ENCODE assay signal across 1 cellular context in genomic region chr6:170612256-170612804, GRCh38.
TF ChIP-seq lines count a peak whose summit lies in the region.
"Not testable (repeated sequence)": the region's sequence is repeated elsewhere in the genome, so short reads cannot be mapped to it uniquely, and the experiment has no call there.

No MANE protein-coding gene starts in this region.

TF ChIP-seq in K562, 482 proteins besides CTCF, POLR2A, EP300 and RAD21 (continues in another document):
- peak; percentile 70 for TF ChIP-seq POLR2H (tag; IDR thresholded peaks at IDR 0.05; ENCODE audit: low read depth)
- peak in 1 of 2 experiments; percentile 38; a peak in 1 of 4 replicates for TF ChIP-seq TRIM24 (IDR thresholded peaks at IDR 0.05)
- not testable (repeated sequence) for TF ChIP-seq ATF1, CEBPG (CRISPR knock-in tag; IDR thresholded peaks at IDR 0.05)
- peak; percentile 76 for TF ChIP-seq ATF1 (tag; IDR thresholded peaks at IDR 0.05)
- TF ChIP-seq L3MBTL2 (IDR thresholded peaks at IDR 0.05) = peak; percentile 91
- 0 out of 2 replicates have a peak, but pooled peaks have one; percentile 17 for TF ChIP-seq HINFP (tag; conservative IDR thresholded peaks at IDR 0.05; ENCODE audit: low read depth)
- TF ChIP-seq NFRKB (IDR thresholded peaks at IDR 0.05; ENCODE audit: low read depth) = peak; percentile 74; the same call in 1 of the 2 replicates
- TF ChIP-seq ARID1B (IDR thresholded peaks at IDR 0.05) = peak; percentile 46
- peak in 1 of 2 experiments; percentile 83; a peak in 3 of 4 replicates for TF ChIP-seq MNT (conservative IDR thresholded peaks at IDR 0.05)
- TF ChIP-seq SUPT5H (IDR thresholded peaks at IDR 0.05) = peak; percentile 81
- TF ChIP-seq, protein P1, sequence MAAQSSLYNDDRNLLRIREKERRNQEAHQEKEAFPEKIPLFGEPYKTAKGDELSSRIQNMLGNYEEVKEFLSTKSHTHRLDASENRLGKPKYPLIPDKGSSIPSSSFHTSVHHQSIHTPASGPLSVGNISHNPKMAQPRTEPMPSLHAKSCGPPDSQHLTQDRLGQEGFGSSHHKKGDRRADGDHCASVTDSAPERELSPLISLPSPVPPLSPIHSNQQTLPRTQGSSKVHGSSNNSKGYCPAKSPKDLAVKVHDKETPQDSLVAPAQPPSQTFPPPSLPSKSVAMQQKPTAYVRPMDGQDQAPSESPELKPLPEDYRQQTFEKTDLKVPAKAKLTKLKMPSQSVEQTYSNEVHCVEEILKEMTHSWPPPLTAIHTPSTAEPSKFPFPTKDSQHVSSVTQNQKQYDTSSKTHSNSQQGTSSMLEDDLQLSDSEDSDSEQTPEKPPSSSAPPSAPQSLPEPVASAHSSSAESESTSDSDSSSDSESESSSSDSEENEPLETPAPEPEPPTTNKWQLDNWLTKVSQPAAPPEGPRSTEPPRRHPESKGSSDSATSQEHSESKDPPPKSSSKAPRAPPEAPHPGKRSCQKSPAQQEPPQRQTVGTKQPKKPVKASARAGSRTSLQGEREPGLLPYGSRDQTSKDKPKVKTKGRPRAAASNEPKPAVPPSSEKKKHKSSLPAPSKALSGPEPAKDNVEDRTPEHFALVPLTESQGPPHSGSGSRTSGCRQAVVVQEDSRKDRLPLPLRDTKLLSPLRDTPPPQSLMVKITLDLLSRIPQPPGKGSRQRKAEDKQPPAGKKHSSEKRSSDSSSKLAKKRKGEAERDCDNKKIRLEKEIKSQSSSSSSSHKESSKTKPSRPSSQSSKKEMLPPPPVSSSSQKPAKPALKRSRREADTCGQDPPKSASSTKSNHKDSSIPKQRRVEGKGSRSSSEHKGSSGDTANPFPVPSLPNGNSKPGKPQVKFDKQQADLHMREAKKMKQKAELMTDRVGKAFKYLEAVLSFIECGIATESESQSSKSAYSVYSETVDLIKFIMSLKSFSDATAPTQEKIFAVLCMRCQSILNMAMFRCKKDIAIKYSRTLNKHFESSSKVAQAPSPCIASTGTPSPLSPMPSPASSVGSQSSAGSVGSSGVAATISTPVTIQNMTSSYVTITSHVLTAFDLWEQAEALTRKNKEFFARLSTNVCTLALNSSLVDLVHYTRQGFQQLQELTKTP (IDR thresholded peaks at IDR 0.05; ENCODE audit: low read depth in 1 of 2, partially characterized antibody in 2 of 2) = peak in 1 of 2 experiments; percentile 66
- TF ChIP-seq BCOR (IDR thresholded peaks at IDR 0.05) = 0 out of 2 replicates have a peak, but pooled peaks have one; percentile 37
- peak; percentile 76; the same call in 1 of the 2 replicates for TF ChIP-seq SMAD4 (CRISPR knock-in tag; conservative IDR thresholded peaks at IDR 0.05)
- TF ChIP-seq ZNF592 (IDR thresholded peaks at IDR 0.05) = peak; percentile 73; the same call in 1 of the 2 replicates
- peak; percentile 64; the same call in 1 of the 2 replicates for TF ChIP-seq MTA1 (IDR thresholded peaks at IDR 0.05; ENCODE audit: borderline replicate concordance)
- TF ChIP-seq SMARCE1 (IDR thresholded peaks at IDR 0.05) = peak; percentile 41; the same call in 1 of the 2 replicates
- TF ChIP-seq SMARCC2 (IDR thresholded peaks at IDR 0.05; ENCODE audit: low read depth) = peak; percentile 36; the same call in 1 of the 2 replicates
- TF ChIP-seq TAF7 (tag; IDR thresholded peaks at IDR 0.05) = peak; percentile 26; the same call in 1 of the 2 replicates
- TF ChIP-seq ZBTB2 (IDR thresholded peaks at IDR 0.05) = peak; percentile 71; the same call in 1 of the 2 replicates
- peak in 1 of 2 experiments; percentile 45; a peak in 2 of 4 replicates for TF ChIP-seq CEBPG (tag; conservative IDR thresholded peaks at IDR 0.05 in 1 of 2, IDR thresholded peaks at IDR 0.05 in 1 of 2)
- TF ChIP-seq, protein P2, sequence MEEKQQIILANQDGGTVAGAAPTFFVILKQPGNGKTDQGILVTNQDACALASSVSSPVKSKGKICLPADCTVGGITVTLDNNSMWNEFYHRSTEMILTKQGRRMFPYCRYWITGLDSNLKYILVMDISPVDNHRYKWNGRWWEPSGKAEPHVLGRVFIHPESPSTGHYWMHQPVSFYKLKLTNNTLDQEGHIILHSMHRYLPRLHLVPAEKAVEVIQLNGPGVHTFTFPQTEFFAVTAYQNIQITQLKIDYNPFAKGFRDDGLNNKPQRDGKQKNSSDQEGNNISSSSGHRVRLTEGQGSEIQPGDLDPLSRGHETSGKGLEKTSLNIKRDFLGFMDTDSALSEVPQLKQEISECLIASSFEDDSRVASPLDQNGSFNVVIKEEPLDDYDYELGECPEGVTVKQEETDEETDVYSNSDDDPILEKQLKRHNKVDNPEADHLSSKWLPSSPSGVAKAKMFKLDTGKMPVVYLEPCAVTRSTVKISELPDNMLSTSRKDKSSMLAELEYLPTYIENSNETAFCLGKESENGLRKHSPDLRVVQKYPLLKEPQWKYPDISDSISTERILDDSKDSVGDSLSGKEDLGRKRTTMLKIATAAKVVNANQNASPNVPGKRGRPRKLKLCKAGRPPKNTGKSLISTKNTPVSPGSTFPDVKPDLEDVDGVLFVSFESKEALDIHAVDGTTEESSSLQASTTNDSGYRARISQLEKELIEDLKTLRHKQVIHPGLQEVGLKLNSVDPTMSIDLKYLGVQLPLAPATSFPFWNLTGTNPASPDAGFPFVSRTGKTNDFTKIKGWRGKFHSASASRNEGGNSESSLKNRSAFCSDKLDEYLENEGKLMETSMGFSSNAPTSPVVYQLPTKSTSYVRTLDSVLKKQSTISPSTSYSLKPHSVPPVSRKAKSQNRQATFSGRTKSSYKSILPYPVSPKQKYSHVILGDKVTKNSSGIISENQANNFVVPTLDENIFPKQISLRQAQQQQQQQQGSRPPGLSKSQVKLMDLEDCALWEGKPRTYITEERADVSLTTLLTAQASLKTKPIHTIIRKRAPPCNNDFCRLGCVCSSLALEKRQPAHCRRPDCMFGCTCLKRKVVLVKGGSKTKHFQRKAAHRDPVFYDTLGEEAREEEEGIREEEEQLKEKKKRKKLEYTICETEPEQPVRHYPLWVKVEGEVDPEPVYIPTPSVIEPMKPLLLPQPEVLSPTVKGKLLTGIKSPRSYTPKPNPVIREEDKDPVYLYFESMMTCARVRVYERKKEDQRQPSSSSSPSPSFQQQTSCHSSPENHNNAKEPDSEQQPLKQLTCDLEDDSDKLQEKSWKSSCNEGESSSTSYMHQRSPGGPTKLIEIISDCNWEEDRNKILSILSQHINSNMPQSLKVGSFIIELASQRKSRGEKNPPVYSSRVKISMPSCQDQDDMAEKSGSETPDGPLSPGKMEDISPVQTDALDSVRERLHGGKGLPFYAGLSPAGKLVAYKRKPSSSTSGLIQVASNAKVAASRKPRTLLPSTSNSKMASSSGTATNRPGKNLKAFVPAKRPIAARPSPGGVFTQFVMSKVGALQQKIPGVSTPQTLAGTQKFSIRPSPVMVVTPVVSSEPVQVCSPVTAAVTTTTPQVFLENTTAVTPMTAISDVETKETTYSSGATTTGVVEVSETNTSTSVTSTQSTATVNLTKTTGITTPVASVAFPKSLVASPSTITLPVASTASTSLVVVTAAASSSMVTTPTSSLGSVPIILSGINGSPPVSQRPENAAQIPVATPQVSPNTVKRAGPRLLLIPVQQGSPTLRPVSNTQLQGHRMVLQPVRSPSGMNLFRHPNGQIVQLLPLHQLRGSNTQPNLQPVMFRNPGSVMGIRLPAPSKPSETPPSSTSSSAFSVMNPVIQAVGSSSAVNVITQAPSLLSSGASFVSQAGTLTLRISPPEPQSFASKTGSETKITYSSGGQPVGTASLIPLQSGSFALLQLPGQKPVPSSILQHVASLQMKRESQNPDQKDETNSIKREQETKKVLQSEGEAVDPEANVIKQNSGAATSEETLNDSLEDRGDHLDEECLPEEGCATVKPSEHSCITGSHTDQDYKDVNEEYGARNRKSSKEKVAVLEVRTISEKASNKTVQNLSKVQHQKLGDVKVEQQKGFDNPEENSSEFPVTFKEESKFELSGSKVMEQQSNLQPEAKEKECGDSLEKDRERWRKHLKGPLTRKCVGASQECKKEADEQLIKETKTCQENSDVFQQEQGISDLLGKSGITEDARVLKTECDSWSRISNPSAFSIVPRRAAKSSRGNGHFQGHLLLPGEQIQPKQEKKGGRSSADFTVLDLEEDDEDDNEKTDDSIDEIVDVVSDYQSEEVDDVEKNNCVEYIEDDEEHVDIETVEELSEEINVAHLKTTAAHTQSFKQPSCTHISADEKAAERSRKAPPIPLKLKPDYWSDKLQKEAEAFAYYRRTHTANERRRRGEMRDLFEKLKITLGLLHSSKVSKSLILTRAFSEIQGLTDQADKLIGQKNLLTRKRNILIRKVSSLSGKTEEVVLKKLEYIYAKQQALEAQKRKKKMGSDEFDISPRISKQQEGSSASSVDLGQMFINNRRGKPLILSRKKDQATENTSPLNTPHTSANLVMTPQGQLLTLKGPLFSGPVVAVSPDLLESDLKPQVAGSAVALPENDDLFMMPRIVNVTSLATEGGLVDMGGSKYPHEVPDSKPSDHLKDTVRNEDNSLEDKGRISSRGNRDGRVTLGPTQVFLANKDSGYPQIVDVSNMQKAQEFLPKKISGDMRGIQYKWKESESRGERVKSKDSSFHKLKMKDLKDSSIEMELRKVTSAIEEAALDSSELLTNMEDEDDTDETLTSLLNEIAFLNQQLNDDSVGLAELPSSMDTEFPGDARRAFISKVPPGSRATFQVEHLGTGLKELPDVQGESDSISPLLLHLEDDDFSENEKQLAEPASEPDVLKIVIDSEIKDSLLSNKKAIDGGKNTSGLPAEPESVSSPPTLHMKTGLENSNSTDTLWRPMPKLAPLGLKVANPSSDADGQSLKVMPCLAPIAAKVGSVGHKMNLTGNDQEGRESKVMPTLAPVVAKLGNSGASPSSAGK (IDR thresholded peaks at IDR 0.05) = peak; percentile 88
- peak; percentile 68 for TF ChIP-seq POLR2G (IDR thresholded peaks at IDR 0.05; ENCODE audit: low read depth, low read length)
- TF ChIP-seq FOXK2 (conservative IDR thresholded peaks at IDR 0.05 in 1 of 2, IDR thresholded peaks at IDR 0.05 in 1 of 2; ENCODE audit: low read depth in 2 of 2) = peak in 1 of 2 experiments; percentile 54; a peak in 1 of 4 replicates
- TF ChIP-seq KLF13 (tag; IDR thresholded peaks at IDR 0.05; ENCODE audit: borderline replicate concordance, low read depth) = peak; percentile 62; the same call in 1 of the 2 replicates
- peak; percentile 39; the same call in 1 of the 2 replicates for TF ChIP-seq CEBPB (tag; IDR thresholded peaks at IDR 0.05)
- TF ChIP-seq NRF1 (conservative IDR thresholded peaks at IDR 0.05 in 1 of 2, IDR thresholded peaks at IDR 0.05 in 1 of 2) = peak; percentile 80 to 84
- peak; percentile 68; the same call in 1 of the 2 replicates for TF ChIP-seq CTBP1 (IDR thresholded peaks at IDR 0.05; ENCODE audit: borderline replicate concordance)
- peak; percentile 13; the same call in 1 of the 2 replicates for TF ChIP-seq PHF8 (IDR thresholded peaks at IDR 0.05; ENCODE audit: borderline replicate concordance, low read length)
- peak; percentile 81; the same call in 1 of the 2 replicates for TF ChIP-seq MTA3 (IDR thresholded peaks at IDR 0.05; ENCODE audit: borderline replicate concordance)
